In the genomic region with DNA sequence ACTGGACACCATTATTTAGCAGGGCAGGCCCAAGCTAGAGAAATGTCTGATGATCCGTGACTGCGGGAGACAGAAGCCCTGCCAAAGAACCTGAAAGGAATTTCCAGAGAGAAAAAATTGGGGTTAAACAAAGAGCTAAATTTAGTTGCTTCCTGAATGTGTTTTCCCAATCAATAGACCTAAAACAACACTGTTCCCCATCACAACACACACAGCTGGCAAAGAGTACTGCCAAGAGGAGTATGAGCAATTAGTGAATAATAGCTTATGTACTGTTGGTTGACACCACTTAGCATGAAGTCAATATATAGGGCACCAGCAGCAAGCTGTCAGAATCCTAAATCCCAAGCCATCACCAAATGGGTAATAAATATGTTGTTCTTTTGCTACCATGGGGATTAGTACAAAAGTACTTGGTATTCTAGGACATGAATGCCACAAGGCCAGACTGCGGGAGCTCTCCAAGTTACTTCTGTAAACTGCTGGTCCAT, we compare ENCODE assay signal across 14 cellular contexts. TPM values are rescaled to one million over a fixed set of nuclear protein-coding genes. Genes with fewer than 3 reads are reported as not detected.
DNase-seq lines count a peak whose midpoint lies in the region; ATAC-seq and TF ChIP-seq lines count a peak whose summit lies in the region.
"Had no signal": no experiment of that assay in that cellular context is flagged by ENCODE, and none has a peak within 500 bp of the region (broad histone marks: within the 10 kb centered on the region; RNA-seq: fewer than 3 reads in every experiment).

No MANE protein-coding gene starts in this region.

- DNase-seq in Calu3 (peak; percentile 25), NCI-H2081 (lab: John Stamatoyannopoulos, UW) (peak; percentile 88 to 97), dermis microvascular lymphatic vessel endothelial cell (ENCODE audit: low read depth in 2 of 2) (peak; percentile 85 to 96), midbrain (lab: John Stamatoyannopoulos, UW) (peak; percentile 57), CD14-positive monocyte (ENCODE audit: low spot score) (no peak), HT-29 (ENCODE audit: low spot score) (no peak)
- no peak for DNase-seq in effector CD8-positive, alpha-beta T cell (lab: John Stamatoyannopoulos, UW)
- DNase-seq: activated T-cell treated with anti-CD3 and anti-CD28 coated beads, Interleukin-2, amount 50 U/mL, for 1 hour; nephron progenitor cell; stimulated activated CD4-positive, alpha-beta T cell treated with anti-CD3 and anti-CD28 coated beads, Interleukin-4, amount 100 ng/mL, for 24 hours; T-helper 9 cell; trophoblast cell had no signal

- H3K4me1 Mint-ChIP-seq in Calu3 (ENCODE audit: low read depth, unreplicated experiment) (peaks cover 51% of the 10 kb centered on the region), CD14-positive monocyte (peaks cover 18% of the 10 kb centered on the region)

- no peak for TF ChIP-seq CTCF in Calu3 (IDR thresholded peaks at IDR 0.05; ENCODE audit: unreplicated experiment)
- TF ChIP-seq CTCF in CD14-positive monocyte (IDR thresholded peaks at IDR 0.05), result no peak

- H3K4me3 Mint-ChIP-seq in Calu3 (ENCODE audit: low read depth, unreplicated experiment) (no peak overlapping the region), CD14-positive monocyte (no peak overlapping the region)
- H3K4me3 Mint-ChIP-seq: IgD-negative memory B cell, nephron progenitor cell had no signal

- no peak for ATAC-seq in HG03196 (IDR thresholded peaks at IDR 0.05; ENCODE audit: unreplicated experiment)

- CTCF ChIA-PET in Calu3 (lab: Charles Lee), result interaction anchor here (0.8 to 1.8 kb wide), 8 partner anchors 9 to 160 kb away, joined by 3 to 6 read pairs (median 3); partner anchors contain the start of gene CYP1A1

- H3K27me3 Mint-ChIP-seq in Calu3 (ENCODE audit: unreplicated experiment) (no peaks in the 10 kb centered on the region), CD14-positive monocyte (ENCODE audit: low read depth in 3 of 3) (no peaks in the 10 kb centered on the region)
- H3K27me3 Mint-ChIP-seq: IgD-negative memory B cell had no signal

- no TSS peak for BruUV-seq in Calu3 (replicated peaks; lab: Mats Ljungman, UMichigan)

- H3K9me3 Mint-ChIP-seq in Calu3 (ENCODE audit: low read depth, unreplicated experiment) (no peaks in the 10 kb centered on the region), CD14-positive monocyte (no peaks in the 10 kb centered on the region)
- H3K9me3 Mint-ChIP-seq: IgD-negative memory B cell, nephron progenitor cell had no signal

- no peak overlapping the region for H3K27ac Mint-ChIP-seq in Calu3 (ENCODE audit: unreplicated experiment)
- H3K27ac Mint-ChIP-seq in CD14-positive monocyte, result no peak overlapping the region
- H3K27ac Mint-ChIP-seq: IgD-negative memory B cell had no signal

- H3K36me3 Mint-ChIP-seq in Calu3 (ENCODE audit: insufficient read depth, unreplicated experiment) (peaks cover 9% of the 10 kb centered on the region), CD14-positive monocyte (peaks cover 47 to 57% of the 10 kb centered on the region in 2 donors)

- intact Hi-C loops in Calu3 (cut with micrococcal nuclease; ENCODE audit: unreplicated experiment), result loop anchor here (5.0 kb wide), 1 partner anchor 449 kb away; the partner anchor contains the start of gene STRA6
- intact Hi-C loops in CD14-positive monocyte (cut with micrococcal nuclease), result no loop called here

RNA-seq across cellular contexts. Expression of gene CLK3, which starts 35.7 kb away (rescaled TPM):
- 89.2 and 93.5 TPM in 2 replicates for total RNA-seq in Calu3 (2022)
- total RNA-seq in dermis microvascular lymphatic vessel endothelial cell, result 35.0 and 53.5 TPM in 2 replicates
- 10 to 100 TPM; 27.6 to 33.2 TPM for polyA plus RNA-seq in CD14-positive monocyte
- 94.7 and 115 TPM in 2 replicates for total RNA-seq in HT-29 (2014; rRNA removed; shearing (Covaris generic))

RNA-seq across cellular contexts. Expression of gene EDC3, which starts 44.5 kb away (rescaled TPM):
- total RNA-seq in Calu3 (2022), result 65.1 and 70.1 TPM in 2 replicates
- total RNA-seq in dermis microvascular lymphatic vessel endothelial cell, result 13.0 and 21.7 TPM in 2 replicates
- polyA plus RNA-seq in CD14-positive monocyte, result 10 to 100 TPM; 10.0 to 10.5 TPM
- 9.4 and 24.0 TPM in 2 replicates for total RNA-seq in HT-29 (2014; rRNA removed; shearing (Covaris generic))

Comparison
In these comparisons a context has a peak if more than half of its experiments do, and no peak if none do; other contexts are left out.
1. DNase-seq: peak in Calu3 (single experiment), NCI-H2081 (2 of 2), dermis microvascular lymphatic vessel endothelial cell (2 of 2) and midbrain (single experiment); none in CD14-positive monocyte (single experiment), HT-29 (single experiment) and effector CD8-positive, alpha-beta T cell (single experiment).